In genomic region chr20:650954-651353, GRCh38 we compare ENCODE assay signal across 13 cellular contexts. TPM values are rescaled to one million over a fixed set of nuclear protein-coding genes. Genes with fewer than 3 reads are reported as not detected.
DNase-seq lines count a peak whose midpoint lies in the region; ATAC-seq and TF ChIP-seq lines count a peak whose summit lies in the region.
"Had no signal": no experiment of that assay in that cellular context is flagged by ENCODE, and none has a peak within 500 bp of the region (broad histone marks: within the 10 kb centered on the region; RNA-seq: fewer than 3 reads in every experiment).

No MANE protein-coding gene starts in this region.

- H3K27ac Mint-ChIP-seq in H9 = no peak overlapping the region
- peak overlapping the region; percentile 68 to 76 for H3K27ac Mint-ChIP-seq in natural killer cell

- intact Hi-C loops in natural killer cell (cut with micrococcal nuclease) = loop anchor here (5.0 kb wide), 1 partner anchor 181 kb away; the partner anchor contains the start of gene FAM110A

- no peaks in the 10 kb centered on the region for H4K20me1 ChIP-seq in H9 (ENCODE audit: control insufficient read depth, insufficient read depth, insufficient read length)

- H3K23me2 ChIP-seq in H9 (ENCODE audit: insufficient read length, low read depth, low read length, poor library complexity, severe bottlenecking) = peaks cover 4% of the 10 kb centered on the region

- H2AK5ac ChIP-seq in H9 (ENCODE audit: insufficient read length, low read length) = no peak overlapping the region

- H3K4me1 Mint-ChIP-seq in H9 = peaks cover 27 to 29% of the 10 kb centered on the region in 2 experiments
- H3K4me1 Mint-ChIP-seq in natural killer cell = peaks cover 39 to 48% of the 10 kb centered on the region in 2 donors

- H3K79me2 ChIP-seq in H9 (ENCODE audit: insufficient read depth, low read length) = no peaks in the 10 kb centered on the region; the same call in 1 of the 2 replicates

- no peak overlapping the region for H4K8ac ChIP-seq in H9 (replicated peaks; ENCODE audit: insufficient read length, low read depth, low read length)

- DNase-seq in NCI-H82 (lab: John Stamatoyannopoulos, UW) (peak; percentile 32), NCI-H82 treated with DMSO at 0.1 percent for 48 hours (lab: John Stamatoyannopoulos, UW; ENCODE audit: unreplicated experiment) (no peak), H9 (no peak), astrocyte of the spinal cord (ENCODE audit: low read depth, low spot score) (no peak), natural killer cell (no peak), retina (no peak)
- DNase-seq in stimulated activated CD4-positive, alpha-beta T cell treated with anti-CD3 and anti-CD28 coated beads, Interleukin-4, amount 100 ng/mL, for 1 hour = no peak
- DNase-seq: hippocampal formation; IMR-90; NCI-H187 treated with DMSO at 0.1 percent for 48 hours; stimulated activated CD8-positive, alpha-beta memory T cell treated with anti-CD3 and anti-CD28 coated beads, Interleukin-4, amount 100 ng/mL, for 48 hours had no signal

- no peak overlapping the region for H4K91ac ChIP-seq in H9 (ENCODE audit: insufficient read length, low read depth, low read length)

- no peak overlapping the region for H3K4me3 ChIP-seq in astrocyte of the spinal cord (ENCODE audit: low read depth, low read length)

- H2BK120ac ChIP-seq in H9 (ENCODE audit: low read depth, low read length, poor library complexity, severe bottlenecking) = no peak overlapping the region

- no peak overlapping the region for H2AFZ ChIP-seq in H9 (ENCODE audit: low read length)

- no peak overlapping the region for H4K5ac ChIP-seq in H9 (ENCODE audit: insufficient read length, low read depth, low read length)

- no peaks in the 10 kb centered on the region for H3K27me3 ChIP-seq in H9 (ENCODE audit: insufficient read depth, low read length)

- H3K9ac ChIP-seq in H9 (ENCODE audit: extremely low read depth, insufficient read length, low read length) = no peak overlapping the region

- H2BK12ac ChIP-seq in H9 (ENCODE audit: insufficient read length, low read depth, low read length) = no peak overlapping the region

- H3K18ac ChIP-seq in H9 (ENCODE audit: insufficient read length, low read depth, low read length) = no peak overlapping the region

- H3K27me3 Mint-ChIP-seq in H9 (ENCODE audit: low read depth) = peaks cover 9% of the 10 kb centered on the region; the same call in 1 of the 2 replicates
- peaks cover 0 to 3% of the 10 kb centered on the region in 2 donors for H3K27me3 Mint-ChIP-seq in natural killer cell (ENCODE audit: low read depth in 2 of 2)

- in situ Hi-C loops in astrocyte of the spinal cord (cut with HindIII; ENCODE audit: low sequenced_read_pairs) = no loop called here

- TF ChIP-seq CTCF in H9 (conservative IDR thresholded peaks at IDR 0.05) (peak; percentile 38), astrocyte of the spinal cord (IDR thresholded peaks at IDR 0.05; ENCODE audit: low read depth, low read length) (peak; percentile 20), natural killer cell (IDR thresholded peaks at IDR 0.05) (no peak)

- no peak overlapping the region for H2BK20ac ChIP-seq in H9 (ENCODE audit: low read depth, low read length, poor library complexity, severe bottlenecking)

- H3K23ac ChIP-seq in H9 (ENCODE audit: insufficient read length, low read depth, low read length) = no peak overlapping the region

- H3K4me3 Mint-ChIP-seq in H9 (peak overlapping the region in 1 of 2 experiments; percentile 24; a peak in 2 of 5 replicates), natural killer cell (peak overlapping the region; percentile 85)

- peaks cover 25 to 40% (median 37%) of the 10 kb centered on the region in 3 experiments for H3K36me3 Mint-ChIP-seq in H9 (ENCODE audit: insufficient read depth in 1 of 3, low read depth in 3 of 3)
- no peaks in the 10 kb centered on the region for H3K36me3 Mint-ChIP-seq in natural killer cell

- H3K9me3 ChIP-seq in H9 (ENCODE audit: control insufficient read depth, low read depth, low read length) = no peaks in the 10 kb centered on the region

- no peak overlapping the region for H3K14ac ChIP-seq in H9 (ENCODE audit: insufficient read depth, low read length)

- H3K56ac ChIP-seq in H9 (ENCODE audit: insufficient read length, low read depth, low read length) = no peak overlapping the region

- no peak overlapping the region for H2BK15ac ChIP-seq in H9 (ENCODE audit: low read depth, low read length)

- no peak overlapping the region for H2BK5ac ChIP-seq in H9 (ENCODE audit: insufficient read length, low read length)

- H3K9me3 Mint-ChIP-seq in H9 (no peaks in the 10 kb centered on the region), natural killer cell (no peaks in the 10 kb centered on the region)

- no peaks in the 10 kb centered on the region; the same call in 1 of the 2 replicates for H3K4me1 ChIP-seq in H9 (ENCODE audit: insufficient read depth, low read length)

- no peak overlapping the region for H3K27ac ChIP-seq in H9 (ENCODE audit: insufficient read length, low read depth, low read length)

- ATAC-seq in natural killer cell (no peak), HG03175 (IDR thresholded peaks at IDR 0.05; ENCODE audit: unreplicated experiment) (no peak)

- H3K4me2 ChIP-seq in H9 (ENCODE audit: insufficient read depth, insufficient read length, low read length) = no peak overlapping the region

- H3K79me1 ChIP-seq in H9 (ENCODE audit: insufficient read depth, low read depth, low read length, poor library complexity, severe bottlenecking) = no peaks in the 10 kb centered on the region

- WGBS in H9 (ENCODE audit: extremely low coverage, insufficient read length, low lambda C conversion rate) = no CpG with 5 or more reads among the region's 5 CpGs

- H3K4ac ChIP-seq in H9 (ENCODE audit: low read depth, low read length) = no peak overlapping the region

- no peak overlapping the region for H3T11ph ChIP-seq in H9 (ENCODE audit: low read length)

RNA-seq across cellular contexts. Expression of gene SRXN1, which starts 2.0 kb away (rescaled TPM):
- 25.7 and 26.2 TPM in 2 replicates for total RNA-seq in H9 (2021)
- 10 to 100 TPM in 2 of 3 donors, 1 to 10 TPM in 1; 9.1 to 16.7 (median 11.6) TPM for total RNA-seq in natural killer cell

RNA-seq across cellular contexts. Expression of gene SCRT2, which starts 24.6 kb away (rescaled TPM):
- total RNA-seq in H9 (2021) (not detected in 2 replicates), natural killer cell (not detected)
- total RNA-seq: IMR-90, mononuclear cell had no signal

RNA-seq across cellular contexts. Expression of gene TCF15, which starts 40.8 kb away (rescaled TPM):
- 2.0 and 2.7 TPM in 2 replicates for total RNA-seq in H9 (2021)
- under 1 TPM in 1 of 3 donors, not detected in 2; 0.32 TPM for total RNA-seq in natural killer cell
- total RNA-seq: IMR-90, mononuclear cell had no signal

Comparison
In these comparisons a context has a peak if more than half of its experiments do, and no peak if none do; other contexts are left out.
1. H3K27ac Mint-ChIP-seq: peak in natural killer cell (2 of 2); none in H9 (0 of 3).